ENCODE assay signal across 13 cellular contexts in genomic region chr9:136806067-136806466, GRCh38. TPM values are rescaled to one million over a fixed set of nuclear protein-coding genes. Genes with fewer than 3 reads are reported as not detected.
DNase-seq lines count a peak whose midpoint lies in the region; ATAC-seq and TF ChIP-seq lines count a peak whose summit lies in the region.
"Had no signal": no experiment of that assay in that cellular context is flagged by ENCODE, and none has a peak within 500 bp of the region (broad histone marks: within the 10 kb centered on the region; RNA-seq: fewer than 3 reads in every experiment).

No MANE protein-coding gene starts in this region.

- H3K4me3 Mint-ChIP-seq in activated naive CD4-positive, alpha-beta T cell treated with anti-CD3 and anti-CD28 coated beads for 36 hours, result peak overlapping the region; percentile 82
- H3K4me3 Mint-ChIP-seq in stimulated activated naive B cell treated with anti-CD40 and anti-IgM and Interleukin-4, amounts not matched to agents 10 μg/mL and 1 μg/mL and 100 μg/mL, for 72 hours, result peak overlapping the region; percentile 92 to 96

- H3K27me3 ChIP-seq in SU-DHL-6 (ENCODE audit: low read length) (no peaks in the 10 kb centered on the region), fibroblast of lung (ENCODE audit: control insufficient read depth, insufficient read depth, low read length) (peaks cover 3% of the 10 kb centered on the region), tibial nerve (peaks cover 0 to 16% of the 10 kb centered on the region in 2 donors)

- peaks cover 3% of the 10 kb centered on the region; the same call in 1 of the 2 replicates for H4K20me1 ChIP-seq in SU-DHL-6 (ENCODE audit: low read depth, low read length)
- H4K20me1 ChIP-seq in fibroblast of lung (ENCODE audit: control insufficient read depth, extremely low read depth, insufficient read depth, low read length), result no peaks in the 10 kb centered on the region

- H3K9me3 Mint-ChIP-seq in activated naive CD4-positive, alpha-beta T cell treated with anti-CD3 and anti-CD28 coated beads for 36 hours, result no peaks in the 10 kb centered on the region
- no peaks in the 10 kb centered on the region for H3K9me3 Mint-ChIP-seq in stimulated activated naive B cell treated with anti-CD40 and anti-IgM and Interleukin-4, amounts not matched to agents 10 μg/mL and 1 μg/mL and 100 μg/mL, for 72 hours

- ATAC-seq in stimulated activated naive B cell treated with anti-CD40 and anti-IgM and Interleukin-4, amounts not matched to agents 10 μg/mL and 1 μg/mL and 100 μg/mL, for 72 hours (replicated peaks), result no peak
- ATAC-seq: left colon had no signal

- H3K4me2 ChIP-seq in SU-DHL-6 (ENCODE audit: low read depth, low read length, poor library complexity, severe bottlenecking), result peak overlapping the region; percentile 74
- peak overlapping the region; percentile 86 for H3K4me2 ChIP-seq in fibroblast of lung (ENCODE audit: extremely low read depth, insufficient read depth, low read length)

- DNase-seq in activated naive CD4-positive, alpha-beta T cell treated with anti-CD3 and anti-CD28 coated beads for 36 hours, result no peak
- no peak for DNase-seq in activated naive CD4-positive, alpha-beta T cell (lab: John Stamatoyannopoulos, UW)
- DNase-seq in fibroblast of lung (ENCODE audit: low read depth in 2 of 2) (no peak), NCI-H2171 treated with DMSO at 0.1 percent for 48 hours (lab: John Stamatoyannopoulos, UW) (no peak), tibial nerve (ENCODE audit: low spot score in 2 of 2) (no peak)
- DNase-seq in stimulated activated naive B cell treated with anti-CD40 and anti-IgM and Interleukin-4, amounts not matched to agents 10 μg/mL and 1 μg/mL and 100 μg/mL, for 72 hours, result no peak
- no peak for DNase-seq in NK-92 treated with Interleukin-12 subunit alpha and Interleukin-12 subunit beta, amount 100 ng/mL, for 24 hours (lab: John Stamatoyannopoulos, UW)
- DNase-seq: left colon, MM.1S had no signal

- H3K9ac ChIP-seq in SU-DHL-6 (ENCODE audit: low read length) (peak overlapping the region; percentile 99), fibroblast of lung (ENCODE audit: insufficient read depth, low read length) (no peak overlapping the region)

- peaks cover 13% of the 10 kb centered on the region for H3K36me3 ChIP-seq in SU-DHL-6 (ENCODE audit: low read length)
- peaks cover 2% of the 10 kb centered on the region for H3K36me3 ChIP-seq in fibroblast of lung (ENCODE audit: control insufficient read depth, insufficient read depth, low read length)
- peaks cover 0 to 16% (median 0%) of the 10 kb centered on the region in 3 donors for H3K36me3 ChIP-seq in tibial nerve

- H3K36me3 Mint-ChIP-seq in activated naive CD4-positive, alpha-beta T cell treated with anti-CD3 and anti-CD28 coated beads for 36 hours (ENCODE audit: low read depth), result peaks cover 11% of the 10 kb centered on the region
- H3K36me3 Mint-ChIP-seq in stimulated activated naive B cell treated with anti-CD40 and anti-IgM and Interleukin-4, amounts not matched to agents 10 μg/mL and 1 μg/mL and 100 μg/mL, for 72 hours, result peaks cover 14 to 24% of the 10 kb centered on the region in 2 donors

- TF ChIP-seq CTCF in SU-DHL-6 (IDR thresholded peaks at IDR 0.05; ENCODE audit: insufficient read depth, low read length, poor library complexity, severe bottlenecking) (no peak), fibroblast of lung (conservative IDR thresholded peaks at IDR 0.05 in 1 of 2, IDR thresholded peaks at IDR 0.05 in 1 of 2; ENCODE audit: low read depth in 1 of 2, low read length in 2 of 2) (no peak), tibial nerve (IDR thresholded peaks at IDR 0.05) (no peak)

- H3K4me1 ChIP-seq in fibroblast of lung (ENCODE audit: control insufficient read depth, extremely low read depth, insufficient read depth, low read length) (peaks cover 9% of the 10 kb centered on the region), tibial nerve (peaks cover 0 to 45% (median 24%) of the 10 kb centered on the region in 4 donors)

- H3K4me1 Mint-ChIP-seq in activated naive CD4-positive, alpha-beta T cell treated with anti-CD3 and anti-CD28 coated beads for 36 hours (ENCODE audit: low read depth), result peaks cover 37% of the 10 kb centered on the region
- peaks cover 22 to 53% of the 10 kb centered on the region in 2 donors for H3K4me1 Mint-ChIP-seq in stimulated activated naive B cell treated with anti-CD40 and anti-IgM and Interleukin-4, amounts not matched to agents 10 μg/mL and 1 μg/mL and 100 μg/mL, for 72 hours

- WGBS in tibial nerve, 2 donors, result 94 to 99% methylated on average over 9 to 10 of the region's 10 CpGs

- H3K27ac ChIP-seq in SU-DHL-6 (ENCODE audit: low read depth, low read length) (no peak overlapping the region), fibroblast of lung (ENCODE audit: insufficient read depth, low read length) (no peak overlapping the region), tibial nerve (no peak overlapping the region)

- TF ChIP-seq POLR2A in tibial nerve (IDR thresholded peaks at IDR 0.05), result no peak

- CTCF ChIA-PET in activated naive CD4-positive, alpha-beta T cell treated with anti-CD3 and anti-CD28 coated beads for 36 hours (lab: Charles Lee), result interaction anchor here (2.1 to 5.1 kb wide), 3 partner anchors 13 to 37 kb away, joined by 6 to 28 read pairs (median 8); partner anchors contain the start of genes AJM1 and TMEM141

- H3K4me3 ChIP-seq in SU-DHL-6 (ENCODE audit: insufficient read depth, low read length, poor library complexity, severe bottlenecking) (no peak overlapping the region), fibroblast of lung (replicated peaks in 1 of 4; ENCODE audit: control extremely low read depth in 1 of 4, insufficient read depth in 1 of 4, low read depth in 3 of 4, low read length in 4 of 4) (no peak overlapping the region), tibial nerve (no peak overlapping the region)

- intact Hi-C loops in activated naive CD4-positive, alpha-beta T cell treated with anti-CD3 and anti-CD28 coated beads for 36 hours (cut with micrococcal nuclease), result loop anchor here (2.0 to 5.0 kb wide), 4 partner anchors 15 to 396 kb away; partner anchors contain the start of genes PHPT1, TMEM141, TPRN and TRAF2

- no peaks in the 10 kb centered on the region for H3K9me3 ChIP-seq in SU-DHL-6 (ENCODE audit: insufficient read depth, low read length)
- H3K9me3 ChIP-seq in fibroblast of lung (ENCODE audit: control insufficient read depth, insufficient read depth, low read depth, low read length), result no peaks in the 10 kb centered on the region
- H3K9me3 ChIP-seq in tibial nerve, result no peaks in the 10 kb centered on the region

- no peaks in the 10 kb centered on the region for H3K27me3 Mint-ChIP-seq in activated naive CD4-positive, alpha-beta T cell treated with anti-CD3 and anti-CD28 coated beads for 36 hours (ENCODE audit: low read depth)
- peaks cover 0 to 6% of the 10 kb centered on the region in 2 donors for H3K27me3 Mint-ChIP-seq in stimulated activated naive B cell treated with anti-CD40 and anti-IgM and Interleukin-4, amounts not matched to agents 10 μg/mL and 1 μg/mL and 100 μg/mL, for 72 hours

- TF ChIP-seq EP300 in tibial nerve (IDR thresholded peaks at IDR 0.05), result no peak

- H2AFZ ChIP-seq in SU-DHL-6 (ENCODE audit: low read depth, low read length, severe bottlenecking) (no peak overlapping the region), fibroblast of lung (ENCODE audit: low read length) (no peak overlapping the region)

- H3K9me2 ChIP-seq in SU-DHL-6 (replicated peaks; ENCODE audit: insufficient read depth, low read length), result no peaks in the 10 kb centered on the region

- H3K79me2 ChIP-seq in SU-DHL-6 (ENCODE audit: insufficient read depth, low read length), result peaks cover 37% of the 10 kb centered on the region
- peaks cover 28% of the 10 kb centered on the region for H3K79me2 ChIP-seq in fibroblast of lung (ENCODE audit: control insufficient read depth, insufficient read depth, low read length)

- H3K27ac Mint-ChIP-seq in activated naive CD4-positive, alpha-beta T cell treated with anti-CD3 and anti-CD28 coated beads for 36 hours, result no peak overlapping the region
- H3K27ac Mint-ChIP-seq in stimulated activated naive B cell treated with anti-CD40 and anti-IgM and Interleukin-4, amounts not matched to agents 10 μg/mL and 1 μg/mL and 100 μg/mL, for 72 hours, result no peak overlapping the region

- no peaks in the 10 kb centered on the region for H3F3A ChIP-seq in SU-DHL-6 (ENCODE audit: insufficient read depth)

RNA-seq across cellular contexts. Expression of gene RABL6, which starts 1.7 kb away (rescaled TPM):
- total RNA-seq in activated naive CD4-positive, alpha-beta T cell treated with anti-CD3 and anti-CD28 coated beads for 36 hours, result 10 to 100 TPM; 74.9 to 82.7 TPM
- total RNA-seq in fibroblast of lung (55.0 and 59.6 TPM in 2 replicates), tibial nerve (10 to 100 TPM; 63.0 to 74.5 (median 71.3) TPM)
- 36.8 and 56.7 TPM in 2 replicates for polyA plus RNA-seq in fibroblast of lung
- 66.6 and 90.9 TPM in 2 replicates for polyA plus RNA-seq in fibroblast of lung (2012)
- 74.0 and 99.4 TPM in 2 replicates for polyA minus RNA-seq in fibroblast of lung (ENCODE audit: low replicate concordance)

RNA-seq across cellular contexts. Expression of gene CCDC183, which starts 9.9 kb away (rescaled TPM):
- total RNA-seq in activated naive CD4-positive, alpha-beta T cell treated with anti-CD3 and anti-CD28 coated beads for 36 hours, result under 1 TPM; 0.38 to 0.47 TPM
- 0.99 and 1.0 TPM in 2 replicates for total RNA-seq in fibroblast of lung
- 0.05 and 0.35 TPM in 2 replicates for polyA plus RNA-seq in fibroblast of lung
- 0.17 and 0.29 TPM in 2 replicates for polyA plus RNA-seq in fibroblast of lung (2012)
- not detected in 2 replicates for polyA minus RNA-seq in fibroblast of lung (ENCODE audit: low replicate concordance)
- 1 to 10 TPM; 1.5 to 5.1 (median 4.1) TPM for total RNA-seq in tibial nerve

RNA-seq across cellular contexts. Expression of gene TMEM141, which starts 14.9 kb away (rescaled TPM):
- 10 to 100 TPM; 38.1 to 39.6 TPM for total RNA-seq in activated naive CD4-positive, alpha-beta T cell treated with anti-CD3 and anti-CD28 coated beads for 36 hours
- total RNA-seq in fibroblast of lung (40.1 and 56.5 TPM in 2 replicates), tibial nerve (10 to 100 TPM; 60.7 to 70.8 (median 66.9) TPM)
- 43.3 and 53.4 TPM in 2 replicates for polyA plus RNA-seq in fibroblast of lung
- 47.4 and 63.9 TPM in 2 replicates for polyA plus RNA-seq in fibroblast of lung (2012)
- 37.9 and 56.4 TPM in 2 replicates for polyA minus RNA-seq in fibroblast of lung (ENCODE audit: low replicate concordance)

RNA-seq across cellular contexts. Expression of gene AJM1, which starts 36.2 kb away (rescaled TPM):
- total RNA-seq in activated naive CD4-positive, alpha-beta T cell treated with anti-CD3 and anti-CD28 coated beads for 36 hours, result 1 to 10 TPM; 1.7 to 2.0 TPM
- total RNA-seq in fibroblast of lung, result 1.7 and 1.8 TPM in 2 replicates
- 0.15 and 0.19 TPM in 2 replicates for polyA plus RNA-seq in fibroblast of lung
- polyA plus RNA-seq in fibroblast of lung (2012), result 1.4 and 1.5 TPM in 2 replicates
- 0.07 and 0.20 TPM in 2 replicates for polyA minus RNA-seq in fibroblast of lung (ENCODE audit: low replicate concordance)
- 1 to 10 TPM; 2.0 to 3.9 (median 3.7) TPM for total RNA-seq in tibial nerve

RNA-seq across cellular contexts. Expression of gene LCN15, which starts 41.7 kb away (rescaled TPM):
- total RNA-seq in activated naive CD4-positive, alpha-beta T cell treated with anti-CD3 and anti-CD28 coated beads for 36 hours, result not detected
- total RNA-seq in fibroblast of lung (not detected in 2 replicates), tibial nerve (not detected)
- polyA plus RNA-seq in fibroblast of lung, result not detected in 2 replicates
- polyA plus RNA-seq in fibroblast of lung (2012), result not detected in 2 replicates
- not detected in 2 replicates for polyA minus RNA-seq in fibroblast of lung (ENCODE audit: low replicate concordance)
- total RNA-seq: fibroblast of villous mesenchyme, NCI-H460, renal cortical epithelial cell had no signal
